ENCODE assay signal across 9 cellular contexts in the genomic region with DNA sequence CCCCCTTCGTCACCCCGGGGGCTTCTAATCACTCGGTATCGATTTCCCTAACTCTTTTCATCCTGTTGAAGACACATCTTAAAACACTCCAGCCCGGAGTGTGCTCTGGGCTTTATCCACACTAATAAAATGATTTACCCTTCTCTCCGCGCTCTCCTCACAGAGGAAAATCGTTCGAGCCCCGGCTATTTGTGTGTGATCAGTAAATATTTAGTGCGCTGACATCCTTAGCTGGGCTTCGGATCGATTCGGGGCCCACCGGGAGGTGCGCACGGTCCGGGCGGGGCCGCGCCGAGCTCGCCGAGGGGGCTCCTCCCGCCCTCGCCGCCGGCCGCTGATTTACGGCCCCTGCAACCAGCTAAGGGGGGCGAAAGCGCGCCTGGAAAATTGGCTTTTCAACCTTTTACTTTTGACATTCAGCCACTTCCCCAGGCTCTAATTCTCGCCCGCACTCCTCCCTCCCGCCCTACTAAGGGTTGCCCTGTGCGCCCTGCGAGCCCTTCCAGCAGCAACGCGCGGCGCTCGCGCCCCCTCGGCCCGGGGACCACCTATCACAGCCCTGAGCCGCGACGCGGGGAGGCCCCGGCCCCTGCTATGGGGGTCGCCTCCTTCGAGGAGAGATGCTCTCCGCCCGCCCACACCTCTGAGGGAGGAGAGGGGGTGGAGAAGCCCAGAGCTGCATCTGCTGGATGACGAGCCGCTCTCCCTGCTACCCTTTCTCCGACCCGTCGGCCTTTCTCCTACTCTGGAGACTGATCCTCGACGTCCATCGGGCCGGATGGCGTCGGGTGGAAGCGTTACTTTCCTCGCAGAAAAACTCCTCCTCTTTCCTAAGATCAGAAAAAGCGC. TPM values are rescaled to one million over a fixed set of nuclear protein-coding genes. Genes with fewer than 3 reads are reported as not detected.
DNase-seq lines count a peak whose midpoint lies in the region; TF ChIP-seq lines count a peak whose summit lies in the region.
"Had no signal": no experiment of that assay in that cellular context is flagged by ENCODE, and none has a peak within 500 bp of the region (broad histone marks: within the 10 kb centered on the region; RNA-seq: fewer than 3 reads in every experiment).

No MANE protein-coding gene starts in this region.

- 14 to 20% methylated on average over 29 of the region's 69 CpGs for WGBS in esophagus squamous epithelium, 2 donors

- H3K27me3 ChIP-seq in esophagus squamous epithelium, result peaks cover 0 to 91% (median 8%) of the 10 kb centered on the region in 4 donors
- H3K27me3 ChIP-seq in mucosa of rectum (ENCODE audit: control insufficient read depth in 2 of 2, insufficient read depth in 2 of 2, low read length in 2 of 2), result peaks cover 38 to 57% of the 10 kb centered on the region in 2 donors

- H3K27ac ChIP-seq in esophagus squamous epithelium, result peak overlapping the region; percentile 78 to 97 (median 94)
- H3K27ac ChIP-seq in mucosa of rectum (ENCODE audit: low read depth in 2 of 2, low read length in 2 of 2), result peak overlapping the region; percentile 71 to 75

- H3K36me3 Mint-ChIP-seq in T-helper 2 cell treated with Interferon-gamma antibody and Interleukin-4, amounts not matched to agents 5 μg/mL and 100 μg/mL, for 36 hours (ENCODE audit: low read depth), result no peaks in the 10 kb centered on the region
- H3K36me3 Mint-ChIP-seq in type B pancreatic cell, result peaks cover 3% of the 10 kb centered on the region
- no peaks in the 10 kb centered on the region for H3K36me3 Mint-ChIP-seq in activated T-helper 1 cell treated with anti-CD3 and anti-CD28 coated beads, Interleukin-12 subunit alpha, Interleukin-12 subunit beta, Interleukin-2, Interleukin-4 antibody, amounts not matched to agents 30 ng/mL and 10 ng/mL and 1 ng/mL, durations not matched to agents 14 hours and 24 hours and 36 hours (ENCODE audit: low read depth)

- peaks cover 6 to 56% (median 11%) of the 10 kb centered on the region in 3 donors for H3K4me1 ChIP-seq in esophagus squamous epithelium
- H3K4me1 ChIP-seq in mucosa of rectum (ENCODE audit: control insufficient read depth in 2 of 2, insufficient read depth in 2 of 2, low read length in 2 of 2), result peaks cover 7 to 8% of the 10 kb centered on the region in 2 donors

- H3K9ac ChIP-seq in mucosa of rectum (ENCODE audit: low read depth in 1 of 2, low read length in 2 of 2), result peak overlapping the region; percentile 5 to 61

- H3K9me3 ChIP-seq in esophagus squamous epithelium (no peaks in the 10 kb centered on the region), mucosa of rectum (ENCODE audit: control insufficient read depth in 2 of 2, low read length in 2 of 2) (peaks cover 0 to 2% of the 10 kb centered on the region in 2 donors)

- peaks cover 76% of the 10 kb centered on the region for H3K27me3 Mint-ChIP-seq in T-helper 2 cell treated with Interferon-gamma antibody and Interleukin-4, amounts not matched to agents 5 μg/mL and 100 μg/mL, for 36 hours (ENCODE audit: low read depth)
- H3K27me3 Mint-ChIP-seq in type B pancreatic cell, result peaks cover 46% of the 10 kb centered on the region
- peaks cover 71% of the 10 kb centered on the region for H3K27me3 Mint-ChIP-seq in activated T-helper 1 cell treated with anti-CD3 and anti-CD28 coated beads, Interleukin-12 subunit alpha, Interleukin-12 subunit beta, Interleukin-2, Interleukin-4 antibody, amounts not matched to agents 30 ng/mL and 10 ng/mL and 1 ng/mL, durations not matched to agents 14 hours and 24 hours and 36 hours (ENCODE audit: insufficient read depth)

- intact Hi-C loops in esophagus squamous epithelium (cut with DNase I), result no loop called here
- intact Hi-C loops in activated T-helper 1 cell treated with anti-CD3 and anti-CD28 coated beads, Interleukin-12 subunit alpha, Interleukin-12 subunit beta, Interleukin-2, Interleukin-4 antibody, amounts not matched to agents 30 ng/mL and 10 ng/mL and 1 ng/mL, durations not matched to agents 14 hours and 24 hours and 36 hours (cut with micrococcal nuclease), result loop anchor here (10.0 kb wide), 2 partner anchors 922 to 1298 kb away; no protein-coding TSS in a partner anchor

- H3K36me3 ChIP-seq in esophagus squamous epithelium (no peaks in the 10 kb centered on the region), mucosa of rectum (ENCODE audit: control insufficient read depth in 2 of 2, insufficient read depth in 2 of 2, low read length in 2 of 2) (no peaks in the 10 kb centered on the region)

- H3K4me3 Mint-ChIP-seq in T-helper 2 cell treated with Interferon-gamma antibody and Interleukin-4, amounts not matched to agents 5 μg/mL and 100 μg/mL, for 36 hours, result no peak overlapping the region
- H3K4me3 Mint-ChIP-seq in type B pancreatic cell, result peak overlapping the region; percentile 96
- H3K4me3 Mint-ChIP-seq in activated T-helper 1 cell treated with anti-CD3 and anti-CD28 coated beads, Interleukin-12 subunit alpha, Interleukin-12 subunit beta, Interleukin-2, Interleukin-4 antibody, amounts not matched to agents 30 ng/mL and 10 ng/mL and 1 ng/mL, durations not matched to agents 14 hours and 24 hours and 36 hours, result no peak overlapping the region
- H3K4me3 Mint-ChIP-seq: B cell had no signal

- DNase-seq in T-helper 2 cell treated with Interferon-gamma antibody and Interleukin-4, amounts not matched to agents 5 μg/mL and 100 μg/mL, for 36 hours (ENCODE audit: low spot score), result no peak
- DNase-seq in T-helper 2 cell (no peak), esophagus squamous epithelium (lab: John Stamatoyannopoulos, UW) (no peak), type B pancreatic cell (ENCODE audit: extremely low spot score, unreplicated experiment) (peak; percentile 77), ureter (ENCODE audit: low spot score) (no peak), RKO (ENCODE audit: low spot score) (no peak)
- DNase-seq in activated T-helper 1 cell treated with anti-CD3 and anti-CD28 coated beads, Interleukin-12 subunit alpha, Interleukin-12 subunit beta, Interleukin-2, Interleukin-4 antibody, amounts not matched to agents 30 ng/mL and 10 ng/mL and 1 ng/mL, durations not matched to agents 14 hours and 24 hours and 36 hours (ENCODE audit: low spot score), result no peak

- H3K27ac Mint-ChIP-seq in T-helper 2 cell treated with Interferon-gamma antibody and Interleukin-4, amounts not matched to agents 5 μg/mL and 100 μg/mL, for 36 hours, result peak overlapping the region; percentile 41
- peak overlapping the region; percentile 98 for H3K27ac Mint-ChIP-seq in type B pancreatic cell
- H3K27ac Mint-ChIP-seq in activated T-helper 1 cell treated with anti-CD3 and anti-CD28 coated beads, Interleukin-12 subunit alpha, Interleukin-12 subunit beta, Interleukin-2, Interleukin-4 antibody, amounts not matched to agents 30 ng/mL and 10 ng/mL and 1 ng/mL, durations not matched to agents 14 hours and 24 hours and 36 hours, result no peak overlapping the region
- H3K27ac Mint-ChIP-seq: B cell had no signal

- H3K4me1 Mint-ChIP-seq in T-helper 2 cell treated with Interferon-gamma antibody and Interleukin-4, amounts not matched to agents 5 μg/mL and 100 μg/mL, for 36 hours (ENCODE audit: low read depth), result peaks cover 4% of the 10 kb centered on the region
- peaks cover 38% of the 10 kb centered on the region for H3K4me1 Mint-ChIP-seq in type B pancreatic cell (ENCODE audit: unreplicated experiment)
- H3K4me1 Mint-ChIP-seq in activated T-helper 1 cell treated with anti-CD3 and anti-CD28 coated beads, Interleukin-12 subunit alpha, Interleukin-12 subunit beta, Interleukin-2, Interleukin-4 antibody, amounts not matched to agents 30 ng/mL and 10 ng/mL and 1 ng/mL, durations not matched to agents 14 hours and 24 hours and 36 hours (ENCODE audit: low read depth), result peaks cover 5% of the 10 kb centered on the region

- peak in 1 of 4 donors; percentile 13 for TF ChIP-seq POLR2A in esophagus squamous epithelium (IDR thresholded peaks at IDR 0.05)

- TF ChIP-seq CTCF in esophagus squamous epithelium (IDR thresholded peaks at IDR 0.05) (no peak), type B pancreatic cell (conservative IDR thresholded peaks at IDR 0.05) (no peak)

- H3K9me3 Mint-ChIP-seq in T-helper 2 cell treated with Interferon-gamma antibody and Interleukin-4, amounts not matched to agents 5 μg/mL and 100 μg/mL, for 36 hours, result no peaks in the 10 kb centered on the region
- no peaks in the 10 kb centered on the region for H3K9me3 Mint-ChIP-seq in type B pancreatic cell
- no peaks in the 10 kb centered on the region for H3K9me3 Mint-ChIP-seq in activated T-helper 1 cell treated with anti-CD3 and anti-CD28 coated beads, Interleukin-12 subunit alpha, Interleukin-12 subunit beta, Interleukin-2, Interleukin-4 antibody, amounts not matched to agents 30 ng/mL and 10 ng/mL and 1 ng/mL, durations not matched to agents 14 hours and 24 hours and 36 hours

- peak overlapping the region; percentile 25 to 62 (median 53) for H3K4me3 ChIP-seq in esophagus squamous epithelium
- H3K4me3 ChIP-seq in mucosa of rectum (ENCODE audit: low read length in 2 of 2), result peak overlapping the region; percentile 44 to 63

RNA-seq across cellular contexts. Expression of a gene that starts 7.9 kb away (rescaled TPM):
- 10 to 100 TPM in 1 of 4 donors, 1 to 10 TPM in 3; 3.7 to 15.6 (median 6.4) TPM for total RNA-seq in esophagus squamous epithelium
- 135 and 270 TPM in 2 replicates for total RNA-seq in type B pancreatic cell (ENCODE audit: low replicate concordance)
- total RNA-seq in ureter, result 90.8 TPM
- total RNA-seq in activated T-helper 1 cell treated with anti-CD3 and anti-CD28 coated beads, Interleukin-12 subunit alpha, Interleukin-12 subunit beta, Interleukin-2, Interleukin-4 antibody, amounts not matched to agents 30 ng/mL and 10 ng/mL and 1 ng/mL, durations not matched to agents 14 hours and 24 hours and 36 hours, result not detected in 2 replicates
- total RNA-seq: B cell had no signal
